ENCODE assay signal across 24 cellular contexts in the genomic region with DNA sequence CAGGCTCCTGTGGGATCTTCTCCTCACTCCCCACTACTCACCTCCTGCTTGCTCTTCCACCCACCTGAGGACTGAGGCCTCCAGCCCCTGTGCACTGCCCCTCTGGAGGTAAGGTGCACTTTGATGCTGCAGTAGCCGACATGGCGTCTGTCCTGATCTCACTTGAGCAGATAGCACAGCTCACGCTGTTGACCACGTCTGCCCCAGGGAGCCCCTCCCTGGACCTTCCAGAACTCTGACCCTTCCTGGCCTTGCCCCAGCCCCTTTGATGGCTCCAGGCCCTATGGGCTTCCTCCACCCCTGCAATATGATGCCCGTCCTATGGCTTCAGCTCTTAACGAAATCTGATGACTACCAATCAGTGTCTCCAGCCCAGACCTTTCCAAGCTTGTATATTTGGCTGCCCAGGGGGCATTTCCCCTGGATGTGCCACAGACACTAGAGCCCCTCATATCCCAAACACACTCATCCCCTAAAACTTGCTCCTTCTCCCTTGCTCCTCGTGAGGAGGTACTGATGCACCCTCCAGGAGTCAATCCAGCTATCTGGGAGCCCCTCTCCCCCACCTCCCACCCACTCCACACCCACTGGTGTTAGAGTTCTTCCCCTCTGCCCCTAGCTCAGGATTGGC. TPM values are rescaled to one million over a fixed set of nuclear protein-coding genes. Genes with fewer than 3 reads are reported as not detected.
A peak's percentile ranks its signal among the peaks of the same experiment; 100 is the strongest.
DNase-seq lines count a peak whose midpoint lies in the region; ATAC-seq and TF ChIP-seq lines count a peak whose summit lies in the region.
"Had no signal": no experiment of that assay in that cellular context is flagged by ENCODE, and none has a peak within 500 bp of the region (broad histone marks: within the 10 kb centered on the region; RNA-seq: fewer than 3 reads in every experiment).

No MANE protein-coding gene starts in this region.

- H3K9me3 ChIP-seq in H9 (ENCODE audit: control insufficient read depth, low read depth, low read length), result no peaks in the 10 kb centered on the region
- H3K9me3 ChIP-seq: BE2C had no signal

- no peaks in the 10 kb centered on the region for H4K20me1 ChIP-seq in H9 (ENCODE audit: control insufficient read depth, insufficient read depth, insufficient read length)

- H3K27ac ChIP-seq in H9 (ENCODE audit: insufficient read length, low read depth, low read length), result no peak overlapping the region
- H3K27ac ChIP-seq: HL-60, KMS-11, RWPE1 had no signal

- H2BK15ac ChIP-seq in H9 (ENCODE audit: low read depth, low read length), result no peak overlapping the region

- H3K79me1 ChIP-seq in H9 (ENCODE audit: insufficient read depth, low read depth, low read length, poor library complexity, severe bottlenecking), result no peaks in the 10 kb centered on the region

- no peaks in the 10 kb centered on the region for H3K9me3 Mint-ChIP-seq in H9
- H3K9me3 Mint-ChIP-seq in stimulated activated effector memory CD8-positive, alpha-beta T cell treated with anti-CD3 and anti-CD28 coated beads, Interleukin-12 subunit alpha, Interleukin-12 subunit beta, amount 100 ng/mL, for 72 hours, result no peaks in the 10 kb centered on the region

- H3K4me1 ChIP-seq in H9 (ENCODE audit: insufficient read depth, low read length), result no peaks in the 10 kb centered on the region
- H3K4me1 ChIP-seq: BE2C had no signal

- H3K23ac ChIP-seq in H9 (ENCODE audit: insufficient read length, low read depth, low read length), result no peak overlapping the region

- DNase-seq in D341Med (ENCODE audit: low spot score) (peak; percentile 11), H9 (peak; percentile 15), ecto neural progenitor cell (ENCODE audit: low spot score) (peak; percentile 33), NCI-H69 (lab: John Stamatoyannopoulos, UW) (no peak), AG08396 (ENCODE audit: low spot score) (no peak), left lobe of liver (ENCODE audit: low spot score) (no peak)
- no peak for DNase-seq in stimulated activated effector memory CD8-positive, alpha-beta T cell treated with anti-CD3 and anti-CD28 coated beads, Interleukin-12 subunit alpha, Interleukin-12 subunit beta, amount 100 ng/mL, for 72 hours (ENCODE audit: low spot score in 2 of 2)
- DNase-seq: BE2C; CD8-positive, alpha-beta memory T cell; DMS79 treated with DMSO at 0.1 percent for 48 hours; GF-D8; MM.1S; NCI-H2029; NCI-H526 treated with DMSO at 0.1 percent for 48 hours; SHP77 treated with DMSO at 0.1 percent for 48 hours had no signal

- H3K14ac ChIP-seq in H9 (ENCODE audit: insufficient read depth, low read length), result no peak overlapping the region

- no peak overlapping the region for H4K8ac ChIP-seq in H9 (replicated peaks; ENCODE audit: insufficient read length, low read depth, low read length)

- no CpG with 5 or more reads among the region's 7 CpGs for WGBS in H9 (ENCODE audit: extremely low coverage, insufficient read length, low lambda C conversion rate)

- no peak overlapping the region for H3K4me3 Mint-ChIP-seq in H9
- no peak overlapping the region for H3K4me3 Mint-ChIP-seq in stimulated activated effector memory CD8-positive, alpha-beta T cell treated with anti-CD3 and anti-CD28 coated beads, Interleukin-12 subunit alpha, Interleukin-12 subunit beta, amount 100 ng/mL, for 72 hours
- H3K4me3 Mint-ChIP-seq: CD14-positive monocyte; CD8-positive, alpha-beta memory T cell; IgD-negative memory B cell had no signal

- H3K18ac ChIP-seq in H9 (ENCODE audit: insufficient read length, low read depth, low read length), result no peak overlapping the region

- H2BK12ac ChIP-seq in H9 (ENCODE audit: insufficient read length, low read depth, low read length), result no peak overlapping the region

- H3K79me2 ChIP-seq in H9 (ENCODE audit: insufficient read depth, low read length), result no peaks in the 10 kb centered on the region

- H3K4me1 Mint-ChIP-seq in H9, result peaks cover 4 to 5% of the 10 kb centered on the region in 2 experiments; a peak in 1 of 4 replicates
- peaks cover 6% of the 10 kb centered on the region for H3K4me1 Mint-ChIP-seq in stimulated activated effector memory CD8-positive, alpha-beta T cell treated with anti-CD3 and anti-CD28 coated beads, Interleukin-12 subunit alpha, Interleukin-12 subunit beta, amount 100 ng/mL, for 72 hours
- H3K4me1 Mint-ChIP-seq: IgD-negative memory B cell had no signal

- H3K9ac ChIP-seq in H9 (ENCODE audit: extremely low read depth, insufficient read length, low read length), result no peak overlapping the region
- H3K9ac ChIP-seq: KMS-11 had no signal

- no peak for TF ChIP-seq CTCF in H9 (conservative IDR thresholded peaks at IDR 0.05)

- H3T11ph ChIP-seq in H9 (ENCODE audit: low read length), result no peak overlapping the region

- no peak overlapping the region; a peak in 1 of 7 replicates for H3K27ac Mint-ChIP-seq in H9
- no peak overlapping the region for H3K27ac Mint-ChIP-seq in stimulated activated effector memory CD8-positive, alpha-beta T cell treated with anti-CD3 and anti-CD28 coated beads, Interleukin-12 subunit alpha, Interleukin-12 subunit beta, amount 100 ng/mL, for 72 hours
- H3K27ac Mint-ChIP-seq: IgD-negative memory B cell had no signal

- H3K4ac ChIP-seq in H9 (ENCODE audit: low read depth, low read length), result no peak overlapping the region

- H3K27me3 Mint-ChIP-seq in H9 (ENCODE audit: low read depth), result peaks cover 5% of the 10 kb centered on the region
- H3K27me3 Mint-ChIP-seq: IgD-negative memory B cell had no signal

- H2BK120ac ChIP-seq in H9 (ENCODE audit: low read depth, low read length, poor library complexity, severe bottlenecking), result no peak overlapping the region

- no peak overlapping the region for H3K56ac ChIP-seq in H9 (ENCODE audit: insufficient read length, low read depth, low read length)

- H3K36me3 Mint-ChIP-seq in H9 (ENCODE audit: insufficient read depth in 1 of 3, low read depth in 3 of 3), result no peaks in the 10 kb centered on the region
- no peaks in the 10 kb centered on the region for H3K36me3 Mint-ChIP-seq in stimulated activated effector memory CD8-positive, alpha-beta T cell treated with anti-CD3 and anti-CD28 coated beads, Interleukin-12 subunit alpha, Interleukin-12 subunit beta, amount 100 ng/mL, for 72 hours
- H3K36me3 Mint-ChIP-seq: CD14-positive monocyte; CD8-positive, alpha-beta memory T cell; IgD-negative memory B cell had no signal

- H3K4me2 ChIP-seq in H9 (ENCODE audit: insufficient read depth, insufficient read length, low read length), result no peak overlapping the region
- H3K4me2 ChIP-seq: KMS-11 had no signal

- H2BK20ac ChIP-seq in H9 (ENCODE audit: low read depth, low read length, poor library complexity, severe bottlenecking), result no peak overlapping the region

- no peak overlapping the region for H4K5ac ChIP-seq in H9 (ENCODE audit: insufficient read length, low read depth, low read length)

- no peaks in the 10 kb centered on the region for H3K27me3 ChIP-seq in H9 (ENCODE audit: insufficient read depth, low read length)
- H3K27me3 ChIP-seq: BE2C had no signal

- no peaks in the 10 kb centered on the region for H3K23me2 ChIP-seq in H9 (ENCODE audit: insufficient read length, low read depth, low read length, poor library complexity, severe bottlenecking)

- H4K91ac ChIP-seq in H9 (ENCODE audit: insufficient read length, low read depth, low read length), result no peak overlapping the region

- peak; percentile 2 for ATAC-seq in stimulated activated effector memory CD8-positive, alpha-beta T cell treated with anti-CD3 and anti-CD28 coated beads, Interleukin-12 subunit alpha, Interleukin-12 subunit beta, amount 100 ng/mL, for 72 hours
- ATAC-seq in left lobe of liver, result no peak
- ATAC-seq: Panc1 had no signal

- no peak overlapping the region for H2BK5ac ChIP-seq in H9 (ENCODE audit: insufficient read length, low read length)

- H2AK5ac ChIP-seq in H9 (ENCODE audit: insufficient read length, low read length), result no peak overlapping the region

- H2AFZ ChIP-seq in H9 (ENCODE audit: low read length), result no peak overlapping the region

RNA-seq across cellular contexts. Expression of a gene that starts 27.1 kb away (rescaled TPM):
- total RNA-seq in H9 (2021), result not detected in 2 replicates
- total RNA-seq in left lobe of liver, result not detected
- total RNA-seq: A673; CD8-positive, alpha-beta memory T cell; NCI-H460; OCI-LY7 had no signal

Comparison
In these comparisons a context has a peak if more than half of its experiments do, and no peak if none do; other contexts are left out.
1. DNase-seq: peak in D341Med (single experiment), H9 (single experiment) and ecto neural progenitor cell (single experiment); none in stimulated activated effector memory CD8-positive, alpha-beta T cell treated with anti-CD3 and anti-CD28 coated beads, Interleukin-12 subunit alpha, Interleukin-12 subunit beta, amount 100 ng/mL, for 72 hours (0 of 2), NCI-H69 (single experiment), AG08396 (single experiment) and left lobe of liver (single experiment).